Comparison of ENCODE assay signal across 8 cellular contexts in genomic region chr7:140475747-140476333, GRCh38. TPM values are rescaled to one million over a fixed set of nuclear protein-coding genes. Genes with fewer than 3 reads are reported as not detected.
A peak's percentile ranks its signal among the peaks of the same experiment; 100 is the strongest.
DNase-seq lines count a peak whose midpoint lies in the region; ATAC-seq, FAIRE-seq and TF ChIP-seq lines count a peak whose summit lies in the region.

No MANE protein-coding gene starts in this region.

- 11 to 15% methylated on average over 2 of the region's 2 CpGs for WGBS in pancreas, 2 donors

- H3K4me3 ChIP-seq in AG10803 (ENCODE audit: low read length) (no peak overlapping the region), GM12865 (ENCODE audit: low read depth, low read length) (no peak overlapping the region), pancreas (no peak overlapping the region)

- H3K27ac Mint-ChIP-seq in WTC11 (peak overlapping the region; percentile 86), endothelial cell (ENCODE audit: unreplicated experiment) (no peak overlapping the region)

- H3K36me3 ChIP-seq in pancreas: peaks cover 0 to 6% (median 0%) of the 10 kb centered on the region in 3 donors

- H3K4me1 Mint-ChIP-seq in WTC11: peaks cover 39% of the 10 kb centered on the region
- H3K4me1 Mint-ChIP-seq in endothelial cell (ENCODE audit: unreplicated experiment): peaks cover 25% of the 10 kb centered on the region

- H3K27ac ChIP-seq in pancreas: no peak overlapping the region

- ATAC-seq in WTC11: no peak
- peak in 1 of 4 donors; percentile 10 for ATAC-seq in pancreas
- no peak for ATAC-seq in HG03159 (IDR thresholded peaks at IDR 0.05; ENCODE audit: unreplicated experiment)
- no peak for ATAC-seq in HG02763 (IDR thresholded peaks at IDR 0.05; ENCODE audit: unreplicated experiment)

- peaks cover 9% of the 10 kb centered on the region for H3K36me3 Mint-ChIP-seq in WTC11
- peaks cover 4% of the 10 kb centered on the region for H3K36me3 Mint-ChIP-seq in endothelial cell (ENCODE audit: low read depth, unreplicated experiment)

- H3K27me3 Mint-ChIP-seq in WTC11 (ENCODE audit: low read depth) (no peaks in the 10 kb centered on the region), endothelial cell (ENCODE audit: unreplicated experiment) (peaks cover 7% of the 10 kb centered on the region)

- CTCF ChIA-PET in WTC11 (lab: Charles Lee): interaction anchor here (0.7 to 3.0 kb wide), 3 partner anchors 10 to 178 kb away, joined by 3 to 11 read pairs (median 4); no protein-coding TSS in a partner anchor

- intact Hi-C loops in pancreas (cut with DNase I): no loop called here

- POLR2A ChIA-PET in WTC11 (lab: Charles Lee): no interaction called here

- H3K27me3 ChIP-seq in pancreas: no peaks in the 10 kb centered on the region

- DNase-seq in AG10803 (ENCODE audit: low read depth) (peak; percentile 24), GM12865 (ENCODE audit: low read depth) (peak; percentile 44), NCI-H2029 treated with DMSO at 0.1 percent for 48 hours (lab: John Stamatoyannopoulos, UW) (peak; percentile 39), WTC11 (ENCODE audit: low spot score) (no peak), endothelial cell (ENCODE audit: low spot score) (peak; percentile 30), pancreas (peak in 3 of 6 donors; percentile 24 to 46 (median 41))

- H3K9me3 Mint-ChIP-seq in WTC11 (no peaks in the 10 kb centered on the region), endothelial cell (ENCODE audit: unreplicated experiment) (no peaks in the 10 kb centered on the region)

- TF ChIP-seq CTCF in AG10803 (conservative IDR thresholded peaks at IDR 0.05; ENCODE audit: low read length): peak; percentile 64
- TF ChIP-seq CTCF in GM12865 (IDR thresholded peaks at IDR 0.05; ENCODE audit: insufficient read depth, low read depth, low read length, missing control alignments): peak; percentile 33
- no peak for TF ChIP-seq CTCF in WTC11 (IDR thresholded peaks at IDR 0.05)
- peak; percentile 54 for TF ChIP-seq CTCF in endothelial cell (IDR thresholded peaks at IDR 0.05; ENCODE audit: unreplicated experiment)
- peak in 3 of 4 donors; percentile 24 to 52 (median 27) for TF ChIP-seq CTCF in pancreas (IDR thresholded peaks at IDR 0.05)

- H3K4me3 Mint-ChIP-seq in WTC11 (peak overlapping the region; percentile 27), endothelial cell (ENCODE audit: unreplicated experiment) (no peak overlapping the region)

- no peak for FAIRE-seq in pancreas (lab: Jason Lieb, UNC)

- H3K4me1 ChIP-seq in pancreas: peaks cover 4 to 24% (median 7%) of the 10 kb centered on the region in 3 donors

- H3K9me3 ChIP-seq in pancreas: no peaks in the 10 kb centered on the region

TF ChIP-seq in WTC11, 78 proteins besides CTCF, POLR2A, EP300 and RAD21:
- TF ChIP-seq TEAD4 (CRISPR knock-in tag; IDR thresholded peaks at IDR 0.05): no peak
- TF ChIP-seq ZNF219 (CRISPR knock-in tag; IDR thresholded peaks at IDR 0.05; ENCODE audit: borderline replicate concordance): no peak
- TF ChIP-seq, protein P1, sequence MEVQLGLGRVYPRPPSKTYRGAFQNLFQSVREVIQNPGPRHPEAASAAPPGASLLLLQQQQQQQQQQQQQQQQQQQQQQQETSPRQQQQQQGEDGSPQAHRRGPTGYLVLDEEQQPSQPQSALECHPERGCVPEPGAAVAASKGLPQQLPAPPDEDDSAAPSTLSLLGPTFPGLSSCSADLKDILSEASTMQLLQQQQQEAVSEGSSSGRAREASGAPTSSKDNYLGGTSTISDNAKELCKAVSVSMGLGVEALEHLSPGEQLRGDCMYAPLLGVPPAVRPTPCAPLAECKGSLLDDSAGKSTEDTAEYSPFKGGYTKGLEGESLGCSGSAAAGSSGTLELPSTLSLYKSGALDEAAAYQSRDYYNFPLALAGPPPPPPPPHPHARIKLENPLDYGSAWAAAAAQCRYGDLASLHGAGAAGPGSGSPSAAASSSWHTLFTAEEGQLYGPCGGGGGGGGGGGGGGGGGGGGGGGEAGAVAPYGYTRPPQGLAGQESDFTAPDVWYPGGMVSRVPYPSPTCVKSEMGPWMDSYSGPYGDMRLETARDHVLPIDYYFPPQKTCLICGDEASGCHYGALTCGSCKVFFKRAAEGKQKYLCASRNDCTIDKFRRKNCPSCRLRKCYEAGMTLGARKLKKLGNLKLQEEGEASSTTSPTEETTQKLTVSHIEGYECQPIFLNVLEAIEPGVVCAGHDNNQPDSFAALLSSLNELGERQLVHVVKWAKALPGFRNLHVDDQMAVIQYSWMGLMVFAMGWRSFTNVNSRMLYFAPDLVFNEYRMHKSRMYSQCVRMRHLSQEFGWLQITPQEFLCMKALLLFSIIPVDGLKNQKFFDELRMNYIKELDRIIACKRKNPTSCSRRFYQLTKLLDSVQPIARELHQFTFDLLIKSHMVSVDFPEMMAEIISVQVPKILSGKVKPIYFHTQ (CRISPR knock-in tag; IDR thresholded peaks at IDR 0.05): no peak
- TF ChIP-seq NR2C2 (CRISPR knock-in tag; IDR thresholded peaks at IDR 0.05): no peak
- TF ChIP-seq ZNF138 (CRISPR knock-in tag; conservative IDR thresholded peaks at IDR 0.05): no peak
- TF ChIP-seq, protein P2, sequence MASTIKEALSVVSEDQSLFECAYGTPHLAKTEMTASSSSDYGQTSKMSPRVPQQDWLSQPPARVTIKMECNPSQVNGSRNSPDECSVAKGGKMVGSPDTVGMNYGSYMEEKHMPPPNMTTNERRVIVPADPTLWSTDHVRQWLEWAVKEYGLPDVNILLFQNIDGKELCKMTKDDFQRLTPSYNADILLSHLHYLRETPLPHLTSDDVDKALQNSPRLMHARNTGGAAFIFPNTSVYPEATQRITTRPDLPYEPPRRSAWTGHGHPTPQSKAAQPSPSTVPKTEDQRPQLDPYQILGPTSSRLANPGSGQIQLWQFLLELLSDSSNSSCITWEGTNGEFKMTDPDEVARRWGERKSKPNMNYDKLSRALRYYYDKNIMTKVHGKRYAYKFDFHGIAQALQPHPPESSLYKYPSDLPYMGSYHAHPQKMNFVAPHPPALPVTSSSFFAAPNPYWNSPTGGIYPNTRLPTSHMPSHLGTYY (CRISPR knock-in tag; IDR thresholded peaks at IDR 0.05): no peak
- TF ChIP-seq GRHL2 (CRISPR knock-in tag; IDR thresholded peaks at IDR 0.05; ENCODE audit: insufficient replicate concordance, severe bottlenecking): no peak
- no peak for TF ChIP-seq ZNF416 (CRISPR knock-in tag; IDR thresholded peaks at IDR 0.05)
TF ChIP-seq in WTC11: peak in this region for 0.

RNA-seq across cellular contexts. Expression of gene MKRN1, which starts 3.5 kb away (rescaled TPM):
- 106 to 121 TPM (median 106 TPM) in 3 replicates for total RNA-seq in WTC11 (2021)
- total RNA-seq in endothelial cell (ENCODE audit: unreplicated experiment): 79.9 TPM
- total RNA-seq in pancreas: 10 to 100 TPM; 59.3 to 65.8 (median 61.0) TPM
- polyA plus RNA-seq in pancreas: 10 to 100 TPM; 26.5 to 47.2 TPM
